In genomic region chr6:1389791-1390070, GRCh38 we compare ENCODE assay signal across 12 cellular contexts. TPM values are rescaled to one million over a fixed set of nuclear protein-coding genes. Genes with fewer than 3 reads are reported as not detected.
DNase-seq lines count a peak whose midpoint lies in the region; ATAC-seq and TF ChIP-seq lines count a peak whose summit lies in the region.
"Had no signal": no experiment of that assay in that cellular context is flagged by ENCODE, and none has a peak within 500 bp of the region (broad histone marks: within the 10 kb centered on the region; RNA-seq: fewer than 3 reads in every experiment).

No MANE protein-coding gene starts in this region.

- in situ Hi-C loops in Panc1 (cut with HindIII; ENCODE audit: low pct_unique_long_range_greater_than_20kb, low sequenced_read_pairs) = no loop called here
- in situ Hi-C loops in gastrocnemius medialis (cut with MboI; ENCODE audit: low sequenced_read_pairs in 4 of 4) = loop anchor here (10.0 to 25.0 kb wide), 5 partner anchors 595 to 802 kb away; no protein-coding TSS in a partner anchor

- H3K36me3 ChIP-seq in Panc1 (ENCODE audit: control insufficient read depth, insufficient read depth, low read length) (no peaks in the 10 kb centered on the region), gastrocnemius medialis (no peaks in the 10 kb centered on the region)

- H3K27me3 ChIP-seq in Panc1 (ENCODE audit: control insufficient read depth, insufficient read depth, low read length) (no peaks in the 10 kb centered on the region), gastrocnemius medialis (peaks cover 83 to 89% (median 87%) of the 10 kb centered on the region in 3 donors)

- ATAC-seq in Panc1 (peak; percentile 9), gastrocnemius medialis (peak in 1 of 2 donors; percentile 34), HG02938 (IDR thresholded peaks at IDR 0.05; ENCODE audit: unreplicated experiment) (no peak)
- ATAC-seq: effector memory CD8-positive, alpha-beta T cell had no signal

- no TSS peak for BruUV-seq in Panc1 (replicated peaks; lab: Mats Ljungman, UMichigan)

- intact Hi-C loops in Panc1 (cut with micrococcal nuclease; ENCODE audit: unreplicated experiment) (loop anchor here (5.0 kb wide), 1 partner anchor 77 kb away; the partner anchor contains the start of gene FOXQ1), gastrocnemius medialis (cut with DNase I; ENCODE audit: low total_unique reads) (no loop called here)

- POLR2A ChIA-PET in Panc1 (lab: Charles Lee) = no interaction called here

- peaks cover 10% of the 10 kb centered on the region for H3K4me1 ChIP-seq in Panc1 (ENCODE audit: control insufficient read depth, insufficient read depth, low read length)
- peaks cover 5 to 16% of the 10 kb centered on the region in 2 donors for H3K4me1 ChIP-seq in gastrocnemius medialis

- no peak for TF ChIP-seq CTCF in AG09309 (IDR thresholded peaks at IDR 0.05; ENCODE audit: control insufficient read depth, insufficient read depth, low read depth, low read length, missing control alignments)
- no peak for TF ChIP-seq CTCF in Panc1 (IDR thresholded peaks at IDR 0.05)
- no peak for TF ChIP-seq CTCF in fibroblast of the aortic adventitia (IDR thresholded peaks at IDR 0.05; ENCODE audit: insufficient read depth, low read length)
- no peak for TF ChIP-seq CTCF in gastrocnemius medialis (IDR thresholded peaks at IDR 0.05 in 4 of 5, conservative IDR thresholded peaks at IDR 0.05 in 1 of 5)

- DNase-seq in AG09309 (ENCODE audit: low read depth) (no peak), Panc1 (ENCODE audit: low read depth, low spot score) (no peak), fibroblast of the aortic adventitia (ENCODE audit: low read depth) (no peak), gastrocnemius medialis (no peak), kidney tubule cell (ENCODE audit: low spot score) (no peak), NCI-H446 (lab: John Stamatoyannopoulos, UW) (no peak), Ammon's horn (ENCODE audit: low spot score) (no peak)
- DNase-seq: effector memory CD8-positive, alpha-beta T cell; NCI-H1694 had no signal

- no peak overlapping the region for H3K27ac ChIP-seq in Panc1 (ENCODE audit: low read length)
- no peak overlapping the region for H3K27ac ChIP-seq in gastrocnemius medialis
- H3K27ac ChIP-seq: C4-2B had no signal

- H3K9me3 ChIP-seq in Panc1 (ENCODE audit: control insufficient read depth, insufficient read depth, low read depth, low read length) = no peaks in the 10 kb centered on the region
- H3K9me3 ChIP-seq in gastrocnemius medialis = no peaks in the 10 kb centered on the region

- H3K4me3 ChIP-seq in AG09309 (ENCODE audit: control insufficient read depth, low read depth, low read length) (peak overlapping the region; percentile 70), Panc1 (ENCODE audit: low read depth in 2 of 2, low read length in 2 of 2) (peak overlapping the region in 1 of 2 experiments; percentile 52; a peak in 2 of 4 replicates), fibroblast of the aortic adventitia (ENCODE audit: low read depth, low read length) (peak overlapping the region; percentile 79), gastrocnemius medialis (peak overlapping the region in 3 of 4 donors; percentile 29 to 52 (median 50))
- H3K4me3 ChIP-seq: K562 had no signal

- no peak for TF ChIP-seq POLR2A in gastrocnemius medialis (IDR thresholded peaks at IDR 0.05)

- CTCF ChIA-PET in Panc1 (lab: Charles Lee) = no interaction called here

RNA-seq across cellular contexts. Expression of gene FOXF2, which starts 0.4 kb away (rescaled TPM):
- total RNA-seq in Panc1 (2021; ENCODE audit: unreplicated experiment) = 12.7 TPM
- 9.5 TPM for polyA plus RNA-seq in Panc1 (2012; ENCODE audit: insufficient read length)
- total RNA-seq in fibroblast of the aortic adventitia (ENCODE audit: low replicate concordance) = 0.25 and 8.1 TPM in 2 replicates
- total RNA-seq in gastrocnemius medialis = 1 to 10 TPM in 2 of 4 donors, under 1 TPM in 2; 0.31 to 2.2 (median 1.1) TPM
- total RNA-seq: K562 had no signal
- polyA plus RNA-seq: K562 had no signal
